ENCODE assay signal across 16 cellular contexts in the genomic region with DNA sequence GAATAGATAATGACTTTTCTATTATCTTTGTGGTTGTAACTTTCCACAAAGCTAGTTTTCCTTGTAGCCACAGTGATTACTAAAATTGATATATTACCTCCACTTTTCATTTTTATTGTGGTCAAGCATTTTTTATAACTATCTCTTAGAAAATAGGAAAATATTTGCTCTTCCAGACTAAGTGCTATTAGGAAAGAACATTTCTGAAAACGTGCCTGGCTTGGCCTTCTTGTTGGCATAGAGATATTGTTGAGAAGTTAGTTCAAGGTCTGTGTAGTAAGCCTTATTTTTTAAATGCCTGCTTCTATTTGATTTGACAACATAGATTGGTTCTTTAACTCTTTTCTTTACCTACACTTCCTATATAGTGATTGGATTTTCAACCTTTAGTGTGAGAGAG.
"Had no signal": no experiment of that assay in that cellular context is flagged by ENCODE, and none has a peak within 500 bp of the region (broad histone marks: within the 10 kb centered on the region; RNA-seq: fewer than 3 reads in every experiment).

No MANE protein-coding gene starts in this region.

- H3K36me3 ChIP-seq: tibial artery, vagina had no signal

- DNase-seq: activated CD8-positive, alpha-beta memory T cell treated with anti-CD3 and anti-CD28 coated beads for 24 hours; activated gamma-delta T cell treated with Interleukin-2 at 50 U/mL for 16 hours; esophagus squamous epithelium; foreskin fibroblast; glutamatergic neuron; islet precursor cell; left ventricle myocardium superior; retina; stimulated activated CD4-positive, alpha-beta T cell treated with anti-CD3 and anti-CD28 coated beads, Interleukin-15, amount 100 ng/mL, for 24 hours; stimulated activated CD4-positive, alpha-beta T cell treated with anti-CD3 and anti-CD28 coated beads, Interleukin-4, amount 100 ng/mL, for 24 hours; T1000; tibial artery had no signal

- ATAC-seq: left ventricle myocardium superior had no signal

- H3K79me2 ChIP-seq: parathyroid adenoma had no signal

- FAIRE-seq: astrocyte, colon had no signal

- H3K4me1 ChIP-seq: esophagus squamous epithelium, parathyroid adenoma, tibial artery, vagina had no signal

- H2AFZ ChIP-seq: parathyroid adenoma had no signal

- H3K9me3 ChIP-seq: esophagus squamous epithelium, tibial artery, vagina had no signal

- H3K4me3 ChIP-seq: esophagus squamous epithelium, tibial artery, vagina had no signal

- H3K27ac ChIP-seq: esophagus squamous epithelium, parathyroid adenoma, tibial artery, vagina had no signal

- H3K9ac ChIP-seq: parathyroid adenoma had no signal

- H3K27me3 ChIP-seq: esophagus squamous epithelium, tibial artery, vagina had no signal
